ENCODE assay signal across 8 cellular contexts in genomic region chr7:74092964-74093339, GRCh38. TPM values are rescaled to one million over a fixed set of nuclear protein-coding genes. Genes with fewer than 3 reads are reported as not detected.
DNase-seq lines count a peak whose midpoint lies in the region; ATAC-seq and TF ChIP-seq lines count a peak whose summit lies in the region.

No MANE protein-coding gene starts in this region.

- H3K23ac ChIP-seq in mesenchymal stem cell (ENCODE audit: low read length in 2 of 2): peak overlapping the region in 1 of 2 experiments; percentile 67

- TF ChIP-seq POLR2A in adrenal gland (IDR thresholded peaks at IDR 0.05): no peak

- peak overlapping the region; percentile 54 for H3K9ac ChIP-seq in mesenchymal stem cell (ENCODE audit: low read length)

- no peak for TF ChIP-seq CTCF in adrenal gland (IDR thresholded peaks at IDR 0.05)

- H3K4me3 ChIP-seq in adrenal gland: peak overlapping the region in 1 of 4 donors; percentile 52
- no peak overlapping the region for H3K4me3 ChIP-seq in mesenchymal stem cell (ENCODE audit: insufficient read depth in 1 of 2, low read depth in 1 of 2, low read length in 2 of 2)

- H3K79me1 ChIP-seq in mesenchymal stem cell (replicated peaks; ENCODE audit: low read length, poor library complexity, severe bottlenecking): peaks cover 35% of the 10 kb centered on the region

- no peak overlapping the region for H2AFZ ChIP-seq in mesenchymal stem cell (ENCODE audit: low read depth, low read length)

- no peak overlapping the region for H3K4me3 Mint-ChIP-seq in T-helper 17 cell

- H3K27ac Mint-ChIP-seq in T-helper 17 cell: no peak overlapping the region

- H3K4me1 ChIP-seq in adrenal gland (replicated peaks in 1 of 2): peaks cover 5 to 26% of the 10 kb centered on the region in 2 donors
- H3K4me1 ChIP-seq in mesenchymal stem cell (ENCODE audit: control insufficient read depth, insufficient read depth, low read depth, low read length): peaks cover 37% of the 10 kb centered on the region

- WGBS in adrenal gland, 4 donors: 50 to 56% (median 50%) methylated on average over 8 to 10 of the region's 10 CpGs; no CpG with 5 or more reads in 1 of the 4 donors
- WGBS in mesenchymal stem cell: 72% methylated on average over 10 of the region's 10 CpGs

- no peaks in the 10 kb centered on the region for H3K27me3 ChIP-seq in adrenal gland
- H3K27me3 ChIP-seq in mesenchymal stem cell (ENCODE audit: control insufficient read depth in 1 of 2, insufficient read depth in 1 of 2, low read length in 2 of 2): no peaks in the 10 kb centered on the region

- DNase-seq in CD1c-positive myeloid dendritic cell (ENCODE audit: extremely low spot score) (peak; percentile 90), adrenal gland (peak in 6 of 7 donors; percentile 27 to 72 (median 47)), mesenchymal stem cell (peak; percentile 37), T-helper 17 cell (no peak), superior temporal gyrus (ENCODE audit: extremely low spot score) (no peak)
- no peak for DNase-seq in activated effector memory CD4-positive, alpha-beta T cell treated with Interleukin-2 at 50 U/mL for 16 hours

- ATAC-seq in GM19324 (IDR thresholded peaks at IDR 0.05; ENCODE audit: low FRiP score, unreplicated experiment) (peak; percentile 63), HG03175 (IDR thresholded peaks at IDR 0.05; ENCODE audit: unreplicated experiment) (peak; percentile 66), T-helper 17 cell (no peak)

- H3K27ac ChIP-seq in adrenal gland: peak overlapping the region in 3 of 5 donors; percentile 26 to 84 (median 67)
- peak overlapping the region; percentile 99 for H3K27ac ChIP-seq in mesenchymal stem cell (ENCODE audit: low read length, poor library complexity, severe bottlenecking)

- intact Hi-C loops in adrenal gland (cut with DNase I): loop anchor here in 1 of 2 donors (10.0 kb wide), 1 partner anchor 92 kb away; no protein-coding TSS in a partner anchor

- H3K9me3 ChIP-seq in adrenal gland (replicated peaks in 1 of 3) (no peaks in the 10 kb centered on the region), mesenchymal stem cell (ENCODE audit: control insufficient read depth, low read length) (peaks cover 13% of the 10 kb centered on the region), T-helper 17 cell (ENCODE audit: control insufficient read depth, low read length, poor library complexity, severe bottlenecking) (no peaks in the 10 kb centered on the region)

- peak overlapping the region in 1 of 2 experiments; percentile 96 for H3K14ac ChIP-seq in mesenchymal stem cell (ENCODE audit: low read length in 2 of 2)

- H2BK12ac ChIP-seq in mesenchymal stem cell (ENCODE audit: low read length in 2 of 2): peak overlapping the region; percentile 7 to 94

- no peaks in the 10 kb centered on the region for H3K36me3 ChIP-seq in adrenal gland (replicated peaks in 1 of 2)
- H3K36me3 ChIP-seq in mesenchymal stem cell (ENCODE audit: control insufficient read depth in 1 of 2, insufficient read depth in 2 of 2, low read depth in 1 of 2, low read length in 2 of 2): peaks cover 42 to 69% of the 10 kb centered on the region in 2 experiments

- H2AK5ac ChIP-seq in mesenchymal stem cell (ENCODE audit: low read length, severe bottlenecking): peak overlapping the region; percentile 59

- H2BK15ac ChIP-seq in mesenchymal stem cell (ENCODE audit: low read depth, poor library complexity, severe bottlenecking): peak overlapping the region; percentile 75

- peak overlapping the region; percentile 44 to 60 for H3K4ac ChIP-seq in mesenchymal stem cell (ENCODE audit: low read depth in 1 of 2, low read length in 2 of 2)

- peak overlapping the region; percentile 81 for H4K91ac ChIP-seq in mesenchymal stem cell (ENCODE audit: low read length)

- no peak overlapping the region for H3K4me2 ChIP-seq in mesenchymal stem cell (ENCODE audit: low read length, poor library complexity, severe bottlenecking)

- H3K36me3 Mint-ChIP-seq in T-helper 17 cell (ENCODE audit: low read depth): no peaks in the 10 kb centered on the region

- peak overlapping the region; percentile 90 for H4K8ac ChIP-seq in mesenchymal stem cell (ENCODE audit: low read length)

- no peak overlapping the region for H2BK5ac ChIP-seq in mesenchymal stem cell (ENCODE audit: low read depth, low read length, poor library complexity, severe bottlenecking)

- H3K18ac ChIP-seq in mesenchymal stem cell (ENCODE audit: low read depth in 1 of 2, low read length in 2 of 2): peak overlapping the region; percentile 67 to 94

- peak overlapping the region; percentile 66 for H2BK120ac ChIP-seq in mesenchymal stem cell (ENCODE audit: low read depth, low read length)

- H3K4me1 Mint-ChIP-seq in T-helper 17 cell: peaks cover 16% of the 10 kb centered on the region

- no peaks in the 10 kb centered on the region for H3K27me3 Mint-ChIP-seq in T-helper 17 cell

RNA-seq across cellular contexts. Expression of gene LIMK1, which starts 9.3 kb away (rescaled TPM):
- 10 to 100 TPM; 17.7 to 32.1 (median 21.4) TPM for total RNA-seq in adrenal gland
- 10 to 100 TPM in 1 of 3 donors, 1 to 10 TPM in 2; 7.2 to 18.6 (median 8.9) TPM for polyA plus RNA-seq in adrenal gland
- 54.8 TPM for polyA plus RNA-seq in mesenchymal stem cell (2013, experiment 1 of 2)
- 54.9 TPM for polyA plus RNA-seq in mesenchymal stem cell (2013, experiment 2 of 2)
- total RNA-seq in T-helper 17 cell: 10 to 100 TPM; 11.7 to 13.2 TPM

Comparison
In these comparisons a context has a peak if more than half of its experiments do, and no peak if none do; other contexts are left out.
1. DNase-seq: peak in CD1c-positive myeloid dendritic cell (single experiment), adrenal gland (6 of 7) and mesenchymal stem cell (single experiment); none in activated effector memory CD4-positive, alpha-beta T cell treated with Interleukin-2 at 50 U/mL for 16 hours (single experiment), T-helper 17 cell (0 of 3) and superior temporal gyrus (single experiment).